In genomic region chr6:549901-550300, GRCh38 we compare ENCODE assay signal across 20 cellular contexts.
A peak's percentile ranks its signal among the peaks of the same experiment; 100 is the strongest.
DNase-seq lines count a peak whose midpoint lies in the region; ATAC-seq, FAIRE-seq and TF ChIP-seq lines count a peak whose summit lies in the region.
"Had no signal": no experiment of that assay in that cellular context is flagged by ENCODE, and none has a peak within 500 bp of the region (broad histone marks: within the 10 kb centered on the region; RNA-seq: fewer than 3 reads in every experiment).

No MANE protein-coding gene starts in this region.

- H3K36me3 ChIP-seq in GM23338 (ENCODE audit: insufficient read depth) (peaks cover 30% of the 10 kb centered on the region), bronchial epithelial cell (ENCODE audit: control insufficient read depth, insufficient read depth, low read length) (peaks cover 7% of the 10 kb centered on the region)

- H3K27me3 ChIP-seq in GM23338 (ENCODE audit: insufficient read depth) (no peaks in the 10 kb centered on the region), bronchial epithelial cell (ENCODE audit: control insufficient read depth, insufficient read depth, low read length) (no peaks in the 10 kb centered on the region)

- peak overlapping the region; percentile 29 for H3K4me3 Mint-ChIP-seq in activated T-cell treated with anti-CD3 and anti-CD28 coated beads, Interleukin-2, amount 50 U/mL, for 24 hours
- H3K4me3 Mint-ChIP-seq in GM23338, result no peak overlapping the region
- H3K4me3 Mint-ChIP-seq in activated CD4-positive, alpha-beta memory T cell treated with anti-CD3 and anti-CD28 coated beads, Interleukin-2, amount 10 ng/mL, durations not matched to agents 7 days and 5 days, result no peak overlapping the region
- H3K4me3 Mint-ChIP-seq: B cell; CD4-positive, alpha-beta T cell had no signal

- no peak overlapping the region for H2AFZ ChIP-seq in GM23338

- no peak overlapping the region for H3K4me2 ChIP-seq in GM23338

- H3K4me3 ChIP-seq in GM23338, result no peak overlapping the region
- no peak overlapping the region for H3K4me3 ChIP-seq in bronchial epithelial cell (ENCODE audit: low read depth, low read length)

- no peaks in the 10 kb centered on the region for H3K9me2 ChIP-seq in GM23338 (ENCODE audit: insufficient read depth)

- peak overlapping the region; percentile 81 for H3K27ac Mint-ChIP-seq in activated T-cell treated with anti-CD3 and anti-CD28 coated beads, Interleukin-2, amount 50 U/mL, for 24 hours
- H3K27ac Mint-ChIP-seq in GM23338, result no peak overlapping the region
- H3K27ac Mint-ChIP-seq in activated CD4-positive, alpha-beta memory T cell treated with anti-CD3 and anti-CD28 coated beads, Interleukin-2, amount 10 ng/mL, durations not matched to agents 7 days and 5 days, result peak overlapping the region; percentile 69
- H3K27ac Mint-ChIP-seq: B cell had no signal

- H3F3A ChIP-seq in GM23338 (replicated peaks; ENCODE audit: low read depth), result no peaks in the 10 kb centered on the region; the same call in 1 of the 2 replicates

- no peaks in the 10 kb centered on the region for H3K27me3 Mint-ChIP-seq in activated T-cell treated with anti-CD3 and anti-CD28 coated beads, Interleukin-2, amount 50 U/mL, for 24 hours
- H3K27me3 Mint-ChIP-seq in GM23338 (ENCODE audit: insufficient read depth, low read depth, poor library complexity), result peaks cover 1% of the 10 kb centered on the region
- H3K27me3 Mint-ChIP-seq in activated CD4-positive, alpha-beta memory T cell treated with anti-CD3 and anti-CD28 coated beads, Interleukin-2, amount 10 ng/mL, durations not matched to agents 7 days and 5 days, result no peaks in the 10 kb centered on the region
- H3K27me3 Mint-ChIP-seq: B cell; CD4-positive, alpha-beta T cell had no signal

- peaks cover 62% of the 10 kb centered on the region for H3K4me1 Mint-ChIP-seq in activated T-cell treated with anti-CD3 and anti-CD28 coated beads, Interleukin-2, amount 50 U/mL, for 24 hours (ENCODE audit: low read depth)
- peaks cover 17% of the 10 kb centered on the region for H3K4me1 Mint-ChIP-seq in GM23338
- H3K4me1 Mint-ChIP-seq in activated CD4-positive, alpha-beta memory T cell treated with anti-CD3 and anti-CD28 coated beads, Interleukin-2, amount 10 ng/mL, durations not matched to agents 7 days and 5 days, result peaks cover 55% of the 10 kb centered on the region
- H3K4me1 Mint-ChIP-seq: B cell had no signal

- no peak for DNase-seq in activated T-cell treated with anti-CD3 and anti-CD28 coated beads, Interleukin-2, amount 50 U/mL, for 24 hours
- no peak for DNase-seq in activated T-cell treated with anti-CD3 and anti-CD28 coated beads for 4 hours
- DNase-seq in GM23338 (ENCODE audit: low spot score), result no peak
- no peak for DNase-seq in activated CD4-positive, alpha-beta memory T cell treated with anti-CD3 and anti-CD28 coated beads, Interleukin-2, amount 10 ng/mL, durations not matched to agents 7 days and 5 days
- no peak for DNase-seq in bronchial epithelial cell (ENCODE audit: low read depth)
- DNase-seq in NCI-H526 (lab: John Stamatoyannopoulos, UW), result no peak
- DNase-seq: ACHN; CD4-positive, alpha-beta T cell; DND-41; GDM1; IMR-90; Kasumi-1; NCI-H1105 treated with DMSO at 0.1 percent for 48 hours; NCI-H187; NCI-H446; NCI-H748 treated with DMSO at 0.1 percent for 48 hours had no signal

- TF ChIP-seq CTCF in GM23338 (conservative IDR thresholded peaks at IDR 0.05; ENCODE audit: low read depth in 2 of 2) (no peak), bronchial epithelial cell (IDR thresholded peaks at IDR 0.05; ENCODE audit: insufficient read depth, low read length, severe bottlenecking) (no peak)

- H3K27ac ChIP-seq in GM23338 (ENCODE audit: low read depth), result peak overlapping the region; percentile 35; the same call in 1 of the 2 replicates

- ATAC-seq in GM23338 (no peak), GM21717 (IDR thresholded peaks at IDR 0.05; ENCODE audit: unreplicated experiment) (no peak)
- ATAC-seq: Panc1 had no signal

- CTCF ChIA-PET in activated CD4-positive, alpha-beta memory T cell treated with anti-CD3 and anti-CD28 coated beads, Interleukin-2, amount 10 ng/mL, durations not matched to agents 7 days and 5 days (lab: Charles Lee), result interaction anchor here (0.9 to 2.9 kb wide), 5 partner anchors 9 to 159 kb away, joined by 3 to 26 read pairs (median 4); partner anchors contain the start of gene IRF4

- POLR2A ChIA-PET in activated CD4-positive, alpha-beta memory T cell treated with anti-CD3 and anti-CD28 coated beads, Interleukin-2, amount 10 ng/mL, durations not matched to agents 7 days and 5 days (lab: Charles Lee), result interaction anchor here (0.9 to 2.4 kb wide), 9 partner anchors 10 to 159 kb away, joined by 3 to 26 read pairs (median 4); partner anchors contain the start of gene IRF4

- FAIRE-seq in bronchial epithelial cell (lab: Jason Lieb, UNC), result peak; percentile 13
- FAIRE-seq: GM12892 had no signal

- H3K79me2 ChIP-seq in GM23338 (replicated peaks; ENCODE audit: insufficient read depth), result no peaks in the 10 kb centered on the region

- H3K9me3 Mint-ChIP-seq in activated T-cell treated with anti-CD3 and anti-CD28 coated beads, Interleukin-2, amount 50 U/mL, for 24 hours, result no peaks in the 10 kb centered on the region
- H3K9me3 Mint-ChIP-seq in GM23338, result no peaks in the 10 kb centered on the region
- no peaks in the 10 kb centered on the region for H3K9me3 Mint-ChIP-seq in activated CD4-positive, alpha-beta memory T cell treated with anti-CD3 and anti-CD28 coated beads, Interleukin-2, amount 10 ng/mL, durations not matched to agents 7 days and 5 days
- H3K9me3 Mint-ChIP-seq: CD4-positive, alpha-beta T cell had no signal

- peaks cover 68% of the 10 kb centered on the region for H3K36me3 Mint-ChIP-seq in activated T-cell treated with anti-CD3 and anti-CD28 coated beads, Interleukin-2, amount 50 U/mL, for 24 hours (ENCODE audit: low read depth)
- H3K36me3 Mint-ChIP-seq in GM23338 (ENCODE audit: low read depth), result peaks cover 15% of the 10 kb centered on the region; the same call in 1 of the 3 replicates
- H3K36me3 Mint-ChIP-seq in activated CD4-positive, alpha-beta memory T cell treated with anti-CD3 and anti-CD28 coated beads, Interleukin-2, amount 10 ng/mL, durations not matched to agents 7 days and 5 days (ENCODE audit: low read depth), result peaks cover 42% of the 10 kb centered on the region

- peaks cover 17% of the 10 kb centered on the region for H3K4me1 ChIP-seq in GM23338 (ENCODE audit: insufficient read depth)

- no peaks in the 10 kb centered on the region; the same call in none of the 2 replicates for H4K20me1 ChIP-seq in GM23338 (replicated peaks; ENCODE audit: insufficient read depth)

TF ChIP-seq in GM23338, 12 proteins besides CTCF, POLR2A, EP300 and RAD21 (continues in another document):
- TF ChIP-seq EZH2 (IDR thresholded peaks at IDR 0.05; ENCODE audit: low read depth, unreplicated experiment), result no peak
- no peak for TF ChIP-seq JUNB (IDR thresholded peaks at IDR 0.05; ENCODE audit: unreplicated experiment)
- no peak for TF ChIP-seq REST (IDR thresholded peaks at IDR 0.05; ENCODE audit: unreplicated experiment)
- no peak for TF ChIP-seq ZNF331 (CRISPR knock-in tag; IDR thresholded peaks at IDR 0.05; ENCODE audit: low read depth)
- TF ChIP-seq EZH2phosphoT487 (IDR thresholded peaks at IDR 0.05; ENCODE audit: unreplicated experiment), result no peak
- no peak for TF ChIP-seq ETS1 (IDR thresholded peaks at IDR 0.05)
- TF ChIP-seq ZNF114 (CRISPR knock-in tag; IDR thresholded peaks at IDR 0.05), result no peak
- TF ChIP-seq NANOG (IDR thresholded peaks at IDR 0.05; ENCODE audit: borderline replicate concordance), result no peak
- no peak for TF ChIP-seq POLR2AphosphoS5 (IDR thresholded peaks at IDR 0.05; ENCODE audit: low read depth)
- no peak for TF ChIP-seq CREB1 (CRISPR knock-in tag; IDR thresholded peaks at IDR 0.05; ENCODE audit: low read depth)
